Comparison of ENCODE assay signal across 8 cellular contexts in the genomic region with DNA sequence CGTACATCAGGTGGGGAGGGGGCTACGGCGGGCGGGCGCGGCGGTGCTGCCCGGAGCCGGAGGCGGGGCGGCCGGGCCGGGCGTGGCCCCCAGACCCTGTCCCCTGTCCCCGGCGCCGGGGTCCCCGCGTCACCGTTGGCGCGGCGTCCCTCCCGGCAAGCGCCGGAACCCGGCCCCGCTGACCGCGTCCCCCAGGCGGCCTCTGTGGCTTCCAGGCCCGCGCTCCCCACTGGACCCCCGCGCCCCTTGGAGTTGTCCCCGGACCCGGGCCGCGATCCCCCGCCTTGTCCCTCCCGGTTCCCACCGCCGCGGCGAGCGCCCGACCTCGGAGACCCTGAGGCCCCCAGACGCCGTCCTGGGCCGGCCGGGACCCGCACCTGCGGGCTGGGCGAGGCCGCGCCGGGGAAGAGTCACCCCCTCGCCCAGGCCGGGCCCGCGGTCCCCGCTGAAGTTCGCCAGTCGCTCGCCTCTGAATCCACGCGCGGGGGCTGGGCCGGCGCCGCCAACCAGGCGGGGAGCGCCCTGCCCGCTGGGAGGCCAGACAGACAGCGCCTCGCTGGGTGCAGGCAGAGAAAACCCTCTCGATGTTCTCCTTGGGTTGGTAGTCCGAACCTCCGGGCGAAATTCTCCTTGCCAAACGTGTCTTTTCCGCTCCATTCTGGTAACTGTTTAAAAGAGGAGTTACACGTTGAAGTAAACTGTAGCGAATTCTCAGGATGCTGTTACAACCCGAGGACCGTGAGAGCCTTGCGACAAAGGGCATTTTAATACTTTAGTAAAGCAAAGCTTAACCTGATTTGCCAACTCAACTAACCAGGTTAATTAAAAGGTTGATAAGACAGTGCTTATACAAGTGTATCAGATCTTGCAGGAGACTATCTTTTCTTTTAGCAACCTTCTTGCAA. TPM values are rescaled to one million over a fixed set of nuclear protein-coding genes. Genes with fewer than 3 reads are reported as not detected.
DNase-seq lines count a peak whose midpoint lies in the region; ATAC-seq and TF ChIP-seq lines count a peak whose summit lies in the region.

No MANE protein-coding gene starts in this region.

- no peak for TF ChIP-seq POLR2A in right lobe of liver (IDR thresholded peaks at IDR 0.05)

- H3K27me3 ChIP-seq in KMS-11 (ENCODE audit: insufficient read depth, low read depth) (no peaks in the 10 kb centered on the region), right lobe of liver (no peaks in the 10 kb centered on the region)

- peaks cover 12% of the 10 kb centered on the region for H3K4me1 ChIP-seq in KMS-11 (ENCODE audit: low read depth, poor library complexity, severe bottlenecking)
- H3K4me1 ChIP-seq in right lobe of liver: peaks cover 0 to 14% (median 7%) of the 10 kb centered on the region in 4 donors

- intact Hi-C loops in right lobe of liver (cut with DNase I): no loop called here

- no peaks in the 10 kb centered on the region for H3K9me3 ChIP-seq in right lobe of liver

- H3K9ac ChIP-seq in KMS-11: peak overlapping the region; percentile 31; the same call in 1 of the 2 replicates

- WGBS in right lobe of liver (ENCODE audit: insufficient coverage, low coverage, low lambda C conversion rate, missing lambda C conversion rate): 2% methylated on average over 9 of the region's 88 CpGs

- H3K4me2 ChIP-seq in KMS-11: peak overlapping the region; percentile 95

- ATAC-seq in GM21619 (IDR thresholded peaks at IDR 0.05; ENCODE audit: unreplicated experiment) (peak; percentile 34), right lobe of liver (peak; percentile 74 to 79 (median 76)), HG03095 (IDR thresholded peaks at IDR 0.05; ENCODE audit: unreplicated experiment) (no peak)

- no peaks in the 10 kb centered on the region for H4K20me1 ChIP-seq in KMS-11 (ENCODE audit: insufficient read depth)

- peak overlapping the region; percentile 4; the same call in 1 of the 2 replicates for H3K27ac ChIP-seq in KMS-11
- H3K27ac ChIP-seq in right lobe of liver: peak overlapping the region; percentile 64 to 86 (median 69)

- DNase-seq in ELF-1 (ENCODE audit: low read depth, low spot score) (peak; percentile 35), dermis blood vessel endothelial cell (peak; percentile 69), right lobe of liver (peak; percentile 74 to 82 (median 80))
- peak; percentile 39 for DNase-seq in activated CD4-positive, alpha-beta T cell treated with anti-CD3 and anti-CD28 coated beads, Interleukin-2, amount 50 U/mL, for 1 hour
- DNase-seq in stimulated activated CD4-positive, alpha-beta T cell treated with anti-CD3 and anti-CD28 coated beads, TNF-alpha, amount 100 ng/mL, for 24 hours (ENCODE audit: low read depth in 3 of 3): peak in 2 of 3 experiments; percentile 13 to 41

- peak overlapping the region; percentile 69 for H2AFZ ChIP-seq in KMS-11 (ENCODE audit: low read depth)

- H3K36me3 ChIP-seq in KMS-11 (ENCODE audit: insufficient read depth) (no peaks in the 10 kb centered on the region), right lobe of liver (no peaks in the 10 kb centered on the region)

- TF ChIP-seq CTCF in KMS-11 (conservative IDR thresholded peaks at IDR 0.05; ENCODE audit: low read depth, low read length): no peak
- peak in 1 of 4 donors; percentile 14 for TF ChIP-seq CTCF in right lobe of liver (IDR thresholded peaks at IDR 0.05)

- H3K4me3 ChIP-seq in KMS-11 (IDR thresholded peaks at IDR 0.05; ENCODE audit: insufficient read depth, low read depth, low read length): no peak overlapping the region
- peak overlapping the region; percentile 77 to 93 (median 83) for H3K4me3 ChIP-seq in right lobe of liver

- peaks cover 36% of the 10 kb centered on the region; the same call in 1 of the 2 replicates for H3K79me2 ChIP-seq in KMS-11 (ENCODE audit: insufficient read depth, low read depth)

RNA-seq across cellular contexts. Expression of gene GAN, which starts 0.8 kb away (rescaled TPM):
- 10.7 and 11.3 TPM in 2 replicates for total RNA-seq in dermis blood vessel endothelial cell
- total RNA-seq in right lobe of liver: 1 to 10 TPM; 2.2 to 4.1 (median 3.4) TPM

Comparison
In these comparisons a context has a peak if more than half of its experiments do, and no peak if none do; other contexts are left out.
1. DNase-seq: peak in every context shown above with its lines; median percentile 80 in right lobe of liver; 69 in dermis blood vessel endothelial cell; 39 in activated CD4-positive, alpha-beta T cell treated with anti-CD3 and anti-CD28 coated beads, Interleukin-2, amount 50 U/mL, for 1 hour; 35 in ELF-1; 27 in stimulated activated CD4-positive, alpha-beta T cell treated with anti-CD3 and anti-CD28 coated beads, TNF-alpha, amount 100 ng/mL, for 24 hours.